In the genomic region with DNA sequence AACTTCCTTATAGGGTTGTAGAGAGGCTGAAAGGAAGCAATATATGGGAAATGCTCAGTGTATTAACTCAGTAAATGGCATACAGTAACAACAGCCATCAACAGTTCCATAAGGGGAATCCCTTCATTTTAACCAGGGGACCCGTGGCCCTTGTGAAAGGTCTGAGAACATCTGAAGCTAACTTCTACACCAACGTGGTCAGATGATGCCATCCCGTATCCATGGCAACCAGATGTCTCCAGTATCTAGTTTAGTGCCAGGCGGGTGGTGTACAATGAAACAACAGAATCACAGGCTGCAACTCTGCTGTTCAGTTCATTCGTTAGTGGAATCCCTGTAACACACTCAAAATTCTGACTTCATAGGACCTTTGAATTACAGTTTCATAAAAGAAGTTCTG, we compare ENCODE assay signal across 17 cellular contexts.
DNase-seq lines count a peak whose midpoint lies in the region; ATAC-seq and TF ChIP-seq lines count a peak whose summit lies in the region.
"Had no signal": no experiment of that assay in that cellular context is flagged by ENCODE, and none has a peak within 500 bp of the region (broad histone marks: within the 10 kb centered on the region; RNA-seq: fewer than 3 reads in every experiment).

No MANE protein-coding gene starts in this region.

- no peak for TF ChIP-seq EP300 in sigmoid colon (IDR thresholded peaks at IDR 0.05)

- no peak overlapping the region for H3K4me3 Mint-ChIP-seq in activated CD4-positive, alpha-beta T cell treated with anti-CD3 and anti-CD28 coated beads for 36 hours
- no peak overlapping the region for H3K4me3 Mint-ChIP-seq in natural killer cell
- H3K4me3 Mint-ChIP-seq: activated B cell treated with CpG ODN at 0.5 μM for 24 hours; dendritic cell treated with granulocyte-macrophage colony-stimulating factor and Interleukin-4, amounts not matched to agents 40 ng/mL and 50 ng/mL, for 4 days; memory B cell had no signal

- ATAC-seq in activated CD4-positive, alpha-beta T cell treated with anti-CD3 and anti-CD28 coated beads for 36 hours = peak; percentile 62
- ATAC-seq in GM18870 (IDR thresholded peaks at IDR 0.05; ENCODE audit: unreplicated experiment) (no peak), natural killer cell (no peak)
- ATAC-seq: pancreas had no signal

- DNase-seq in activated CD4-positive, alpha-beta T cell treated with anti-CD3 and anti-CD28 coated beads for 36 hours = peak; percentile 58
- no peak for DNase-seq in activated CD4-positive, alpha-beta T cell treated with anti-CD3 and anti-CD28 coated beads for 1 hour
- DNase-seq in M059J (ENCODE audit: low read depth) = peak; percentile 40
- DNase-seq in fibroblast of mammary gland (ENCODE audit: low read depth) = peak; percentile 42
- DNase-seq in sigmoid colon = peak; percentile 37
- no peak for DNase-seq in posterior vena cava (ENCODE audit: low spot score)
- DNase-seq in natural killer cell = no peak
- DNase-seq: activated B cell treated with CpG ODN at 0.5 μM for 24 hours; activated T-cell treated with anti-CD3 and anti-CD28 coated beads, Interleukin-2, amount 50 U/mL, for 48 hours; DMS153; Karpas-422; pancreas; transverse colon had no signal

- H3K4me1 ChIP-seq in sigmoid colon = no peaks in the 10 kb centered on the region
- H3K4me1 ChIP-seq: pancreas had no signal

- no peaks in the 10 kb centered on the region for H3K9me3 Mint-ChIP-seq in activated CD4-positive, alpha-beta T cell treated with anti-CD3 and anti-CD28 coated beads for 36 hours (ENCODE audit: low read depth)
- no peaks in the 10 kb centered on the region for H3K9me3 Mint-ChIP-seq in natural killer cell
- H3K9me3 Mint-ChIP-seq: activated B cell treated with CpG ODN at 0.5 μM for 24 hours; dendritic cell treated with granulocyte-macrophage colony-stimulating factor and Interleukin-4, amounts not matched to agents 40 ng/mL and 50 ng/mL, for 4 days; memory B cell had no signal

- intact Hi-C loops in activated CD4-positive, alpha-beta T cell treated with anti-CD3 and anti-CD28 coated beads for 36 hours (cut with DNase I, micrococcal nuclease) = no loop called here
- intact Hi-C loops in sigmoid colon (cut with DNase I) (no loop called here), posterior vena cava (cut with DNase I) (no loop called here), natural killer cell (cut with micrococcal nuclease) (no loop called here)

- no peaks in the 10 kb centered on the region for H3K9me3 ChIP-seq in sigmoid colon
- H3K9me3 ChIP-seq: pancreas, transverse colon had no signal

- H3K36me3 ChIP-seq in sigmoid colon = no peaks in the 10 kb centered on the region
- H3K36me3 ChIP-seq: pancreas, transverse colon had no signal

- no peak overlapping the region for H3K27ac Mint-ChIP-seq in activated CD4-positive, alpha-beta T cell treated with anti-CD3 and anti-CD28 coated beads for 36 hours
- H3K27ac Mint-ChIP-seq in natural killer cell = no peak overlapping the region
- H3K27ac Mint-ChIP-seq: activated B cell treated with CpG ODN at 0.5 μM for 24 hours, memory B cell had no signal

- 56 to 73% methylated on average over 5 of the region's 5 CpGs for WGBS in sigmoid colon, 2 donors

- no peak overlapping the region for H3K27ac ChIP-seq in sigmoid colon
- H3K27ac ChIP-seq: HL-60, pancreas, transverse colon had no signal

- peaks cover 3% of the 10 kb centered on the region for H3K36me3 Mint-ChIP-seq in activated CD4-positive, alpha-beta T cell treated with anti-CD3 and anti-CD28 coated beads for 36 hours (ENCODE audit: low read depth)
- no peaks in the 10 kb centered on the region for H3K36me3 Mint-ChIP-seq in natural killer cell

- H3K4me3 ChIP-seq in fibroblast of mammary gland (ENCODE audit: control insufficient read depth, low read depth, low read length) (no peak overlapping the region), sigmoid colon (no peak overlapping the region)
- H3K4me3 ChIP-seq: pancreas, transverse colon had no signal

- H3K27me3 Mint-ChIP-seq in activated CD4-positive, alpha-beta T cell treated with anti-CD3 and anti-CD28 coated beads for 36 hours = no peaks in the 10 kb centered on the region
- no peaks in the 10 kb centered on the region for H3K27me3 Mint-ChIP-seq in natural killer cell (ENCODE audit: low read depth in 2 of 2)
- H3K27me3 Mint-ChIP-seq: activated B cell treated with CpG ODN at 0.5 μM for 24 hours; dendritic cell treated with granulocyte-macrophage colony-stimulating factor and Interleukin-4, amounts not matched to agents 40 ng/mL and 50 ng/mL, for 4 days; memory B cell had no signal

- TF ChIP-seq CTCF in fibroblast of mammary gland (conservative IDR thresholded peaks at IDR 0.05; ENCODE audit: control insufficient read depth, insufficient read depth, low read depth, low read length) (no peak), sigmoid colon (IDR thresholded peaks at IDR 0.05) (no peak), natural killer cell (IDR thresholded peaks at IDR 0.05) (no peak)

- H3K27me3 ChIP-seq in sigmoid colon = no peaks in the 10 kb centered on the region
- H3K27me3 ChIP-seq: pancreas, transverse colon had no signal

- H3K4me1 Mint-ChIP-seq in activated CD4-positive, alpha-beta T cell treated with anti-CD3 and anti-CD28 coated beads for 36 hours = peaks cover 15% of the 10 kb centered on the region
- H3K4me1 Mint-ChIP-seq in natural killer cell = no peaks in the 10 kb centered on the region
- H3K4me1 Mint-ChIP-seq: memory B cell had no signal

- no peak for TF ChIP-seq POLR2A in sigmoid colon (IDR thresholded peaks at IDR 0.05)

- POLR2A ChIA-PET in activated CD4-positive, alpha-beta T cell treated with anti-CD3 and anti-CD28 coated beads for 36 hours (lab: Charles Lee) = no interaction called here

- CTCF ChIA-PET in activated CD4-positive, alpha-beta T cell treated with anti-CD3 and anti-CD28 coated beads for 36 hours (lab: Charles Lee) = interaction anchor here (0.6 to 1.2 kb wide), 3 partner anchors 11 to 413 kb away, joined by 3 to 4 read pairs (median 3); no protein-coding TSS in a partner anchor

Comparison
In these comparisons a context has a peak if more than half of its experiments do, and no peak if none do; other contexts are left out.
1. DNase-seq: peak in activated CD4-positive, alpha-beta T cell treated with anti-CD3 and anti-CD28 coated beads for 36 hours (single experiment), M059J (single experiment), fibroblast of mammary gland (single experiment) and sigmoid colon (single experiment); none in activated CD4-positive, alpha-beta T cell treated with anti-CD3 and anti-CD28 coated beads for 1 hour (single experiment), posterior vena cava (single experiment) and natural killer cell (single experiment).